2 cellular contexts compared by ENCODE assay signal in genomic region chr9:124502711-124503702, GRCh38.
TF ChIP-seq lines count a peak whose summit lies in the region.

No MANE protein-coding gene starts in this region.

TF ChIP-seq in SK-N-SH, 30 proteins besides CTCF, POLR2A, EP300 and RAD21 (continued from another document):
- TF ChIP-seq IRF3 (IDR thresholded peaks at IDR 0.05; ENCODE audit: low read depth, low read length), result no peak
- no peak for TF ChIP-seq MEF2A (IDR thresholded peaks at IDR 0.05; ENCODE audit: borderline replicate concordance, low read depth)
- no peak for TF ChIP-seq SIN3A (IDR thresholded peaks at IDR 0.05; ENCODE audit: borderline replicate concordance, low read depth, low read length)
- TF ChIP-seq TEAD4 (IDR thresholded peaks at IDR 0.05; ENCODE audit: borderline replicate concordance, insufficient read depth), result no peak
- TF ChIP-seq RFX5 (IDR thresholded peaks at IDR 0.05; ENCODE audit: low read length), result no peak
- no peak for TF ChIP-seq GABPA (IDR thresholded peaks at IDR 0.05; ENCODE audit: low read depth)
- no peak for TF ChIP-seq TAF1 (IDR thresholded peaks at IDR 0.05; ENCODE audit: borderline replicate concordance, low read depth, low read length)
- TF ChIP-seq SMC3 (IDR thresholded peaks at IDR 0.05; ENCODE audit: low read depth, low read length), result no peak
- TF ChIP-seq GATA2 (CRISPR knock-in tag; IDR thresholded peaks at IDR 0.05), result no peak
- TF ChIP-seq RXRA (IDR thresholded peaks at IDR 0.05; ENCODE audit: borderline replicate concordance, low read depth), result no peak
- no peak for TF ChIP-seq MXI1 (IDR thresholded peaks at IDR 0.05; ENCODE audit: low read depth, low read length)
- TF ChIP-seq TCF12 (IDR thresholded peaks at IDR 0.05), result no peak
- TF ChIP-seq EZH2phosphoT487 (IDR thresholded peaks at IDR 0.05; ENCODE audit: borderline replicate concordance, low read depth), result no peak
- no peak for TF ChIP-seq NFIC (IDR thresholded peaks at IDR 0.05; ENCODE audit: borderline replicate concordance)
- no peak for TF ChIP-seq MAX (IDR thresholded peaks at IDR 0.05; ENCODE audit: low read depth)

TF ChIP-seq in SK-N-SH treated with all-trans-retinoic acid at 6 μM for 48 hours, 23 proteins besides CTCF, POLR2A, EP300 and RAD21 (continued from another document):
- no peak for TF ChIP-seq TSHZ2 (CRISPR knock-in tag; IDR thresholded peaks at IDR 0.05)
- TF ChIP-seq ZNF565 (CRISPR knock-in tag; conservative IDR thresholded peaks at IDR 0.05; ENCODE audit: low read depth), result no peak
- no peak for TF ChIP-seq PATZ1 (CRISPR knock-in tag; IDR thresholded peaks at IDR 0.05; ENCODE audit: borderline replicate concordance)
- no peak for TF ChIP-seq TOX (CRISPR knock-in tag; IDR thresholded peaks at IDR 0.05; ENCODE audit: borderline replicate concordance)
- TF ChIP-seq CSRNP3 (CRISPR knock-in tag; IDR thresholded peaks at IDR 0.05), result no peak
- no peak for TF ChIP-seq GLIS3 (CRISPR knock-in tag; IDR thresholded peaks at IDR 0.05)
- TF ChIP-seq ARNTL (CRISPR knock-in tag; IDR thresholded peaks at IDR 0.05; ENCODE audit: borderline replicate concordance, low read depth), result no peak
- TF ChIP-seq ZNF70 (CRISPR knock-in tag; IDR thresholded peaks at IDR 0.05), result no peak
- TF ChIP-seq ZFP30 (CRISPR knock-in tag; IDR thresholded peaks at IDR 0.05), result no peak
